ENCODE assay signal across 8 cellular contexts in genomic region chr1:204258213-204259115, GRCh38. TPM values are rescaled to one million over a fixed set of nuclear protein-coding genes. Genes with fewer than 3 reads are reported as not detected.
DNase-seq lines count a peak whose midpoint lies in the region; ATAC-seq and TF ChIP-seq lines count a peak whose summit lies in the region.

No MANE protein-coding gene starts in this region.

- no peaks in the 10 kb centered on the region for H3K4me1 ChIP-seq in DND-41 (ENCODE audit: insufficient read depth, low read length)
- H3K4me1 ChIP-seq in IMR-90 (ENCODE audit: control insufficient read depth, insufficient read depth, low read length) = peaks cover 31% of the 10 kb centered on the region

- H3K79me1 ChIP-seq in IMR-90 (ENCODE audit: low read depth in 1 of 2, low read length in 2 of 2) = no peaks in the 10 kb centered on the region

- no peak overlapping the region for H4K5ac ChIP-seq in IMR-90 (ENCODE audit: low read depth, low read length)

- peak overlapping the region; percentile 46; the same call in 1 of the 2 replicates for H2BK120ac ChIP-seq in IMR-90 (ENCODE audit: low read depth, low read length)

- no peak for TF ChIP-seq POLR2A in IMR-90 (IDR thresholded peaks at IDR 0.05; ENCODE audit: low read depth, low read length)

- CTCF ChIA-PET in IMR-90 (lab: Yijun Ruan, JAX) = interaction anchor here (0.6 to 3.4 kb wide), 13 partner anchors 11 to 140 kb away, joined by 3 to 23 read pairs (median 4); partner anchors contain the start of gene PLEKHA6

- H3K36me3 ChIP-seq in DND-41 (ENCODE audit: insufficient read depth, low read length) (no peaks in the 10 kb centered on the region), IMR-90 (ENCODE audit: control insufficient read depth, insufficient read depth, low read length) (peaks cover 19% of the 10 kb centered on the region)

- peaks cover 10% of the 10 kb centered on the region; the same call in 1 of the 2 replicates for H3K9me1 ChIP-seq in IMR-90 (ENCODE audit: insufficient read depth, low read length)

- H3K9me3 ChIP-seq in DND-41 (ENCODE audit: insufficient read depth, low read length, severe bottlenecking) (no peaks in the 10 kb centered on the region), IMR-90 (ENCODE audit: control insufficient read depth, insufficient read depth, low read length) (no peaks in the 10 kb centered on the region)

- H3K27ac ChIP-seq in DND-41 (ENCODE audit: low read length) (no peak overlapping the region), IMR-90 (ENCODE audit: insufficient read depth, low read length) (no peak overlapping the region), substantia nigra (ENCODE audit: low read depth, low read length, poor library complexity, severe bottlenecking) (peak overlapping the region; percentile 28)

- no peak overlapping the region for H3K18ac ChIP-seq in IMR-90 (ENCODE audit: low read depth, low read length)

- H2BK15ac ChIP-seq in IMR-90 (ENCODE audit: low read depth, low read length) = no peak overlapping the region; the same call in 2 of the 3 replicates

- H2AFZ ChIP-seq in DND-41 (ENCODE audit: low read depth, low read length) (no peak overlapping the region), IMR-90 (replicated peaks; ENCODE audit: low read length, poor library complexity) (peak overlapping the region; percentile 51)

- ATAC-seq in DND-41 (ENCODE audit: insufficient read depth, low read depth) = 0 out of 3 replicates have a peak, but pooled peaks have one; percentile 42
- peak; percentile 62; the same call in 1 of the 2 replicates for ATAC-seq in IMR-90 (ENCODE audit: low read depth)
- ATAC-seq in GM21423 (IDR thresholded peaks at IDR 0.05; ENCODE audit: unreplicated experiment) = no peak
- no peak for ATAC-seq in GM19324 (IDR thresholded peaks at IDR 0.05; ENCODE audit: low FRiP score, unreplicated experiment)

- 61% methylated on average over 4 of the region's 7 CpGs; no CpG with 5 or more reads in 1 of the 2 experiments for WGBS in IMR-90 (ENCODE audit: extremely low coverage in 2 of 2, insufficient read length in 1 of 2), 2 experiments

- no peak overlapping the region for H3K56ac ChIP-seq in IMR-90 (ENCODE audit: extremely low read depth, insufficient read depth, low read length)

- H4K20me1 ChIP-seq in DND-41 (ENCODE audit: insufficient read depth, low read length) = peaks cover 6% of the 10 kb centered on the region; the same call in 1 of the 2 replicates
- no peaks in the 10 kb centered on the region for H4K20me1 ChIP-seq in IMR-90 (ENCODE audit: insufficient read depth, low read length)

- dilution Hi-C loops in IMR-90 (cut with HindIII; ENCODE audit: low sequenced_read_pairs, unreplicated experiment) = no loop called here

- H4K8ac ChIP-seq in IMR-90 (ENCODE audit: low read depth in 2 of 2, low read length in 2 of 2) = peak overlapping the region in 1 of 2 experiments; percentile 19; a peak in 1 of 4 replicates

- H3K14ac ChIP-seq in IMR-90 (replicated peaks; ENCODE audit: low read depth, low read length) = no peak overlapping the region

- no peak overlapping the region for H3K4me3 ChIP-seq in DND-41 (ENCODE audit: low read depth in 1 of 2, low read length in 2 of 2)
- no peak overlapping the region for H3K4me3 ChIP-seq in IMR-90 (ENCODE audit: insufficient read depth, low read depth, low read length)

- TF ChIP-seq CTCF in DND-41 (IDR thresholded peaks at IDR 0.05; ENCODE audit: borderline replicate concordance, extremely low read depth, low read length, poor library complexity, severe bottlenecking) = peak; percentile 63
- peak; percentile 79 for TF ChIP-seq CTCF in IMR-90 (conservative IDR thresholded peaks at IDR 0.05; ENCODE audit: low read depth, low read length)

- no peak overlapping the region for H3K23ac ChIP-seq in IMR-90 (ENCODE audit: low read depth, low read length)

- intact Hi-C loops in IMR-90 (cut with micrococcal nuclease) = loop anchor here (1.0 to 2.0 kb wide), 2 partner anchors 44 to 105 kb away; no protein-coding TSS in a partner anchor

- POLR2A ChIA-PET in IMR-90 (lab: Charles Lee; ENCODE audit: unreplicated experiment) = no interaction called here

- peak overlapping the region; percentile 88 for H2AK5ac ChIP-seq in IMR-90 (ENCODE audit: low read depth, low read length)

- TF ChIP-seq RAD21 in IMR-90 (IDR thresholded peaks at IDR 0.05; ENCODE audit: low read length) = peak; percentile 92

- peak overlapping the region; percentile 46 for H3K4ac ChIP-seq in IMR-90 (ENCODE audit: low read depth, low read length)

- peak overlapping the region; percentile 1 for H2AK9ac ChIP-seq in IMR-90 (replicated peaks; ENCODE audit: low read depth, low read length, poor library complexity)

- no peak overlapping the region for H3K9ac ChIP-seq in DND-41 (ENCODE audit: low read depth, low read length)
- H3K9ac ChIP-seq in IMR-90 (ENCODE audit: low read depth, low read length) = no peak overlapping the region

- DNase-seq in DND-41 = peak; percentile 12
- DNase-seq in IMR-90 = peak; percentile 63
- peak; percentile 74 for DNase-seq in SK-MEL-5 (ENCODE audit: low read depth, low spot score)
- DNase-seq in cerebellar cortex (ENCODE audit: low spot score) = peak; percentile 39
- DNase-seq in left kidney (ENCODE audit: low read depth, low spot score) = peak; percentile 83
- peak in 41 of 49 donors; percentile 18 to 79 (median 62) for DNase-seq in substantia nigra (lab: John Stamatoyannopoulos, UW)

- peak overlapping the region; percentile 67; the same call in 1 of the 2 replicates for H2BK20ac ChIP-seq in IMR-90 (ENCODE audit: low read depth, low read length)

- no peak overlapping the region for H2BK5ac ChIP-seq in IMR-90 (ENCODE audit: low read depth, low read length, poor library complexity, severe bottlenecking)

- H3K27me3 ChIP-seq in DND-41 (ENCODE audit: insufficient read depth, low read length, poor library complexity) = peaks cover 13% of the 10 kb centered on the region
- H3K27me3 ChIP-seq in IMR-90 (ENCODE audit: control insufficient read depth, insufficient read depth, low read length) = no peaks in the 10 kb centered on the region

- in situ Hi-C loops in IMR-90 (cut with MboI; ENCODE audit: low sequenced_read_pairs) = no loop called here
- in situ Hi-C loops in SK-MEL-5 (cut with HindIII; ENCODE audit: low pct_unique_long_range_greater_than_20kb, low sequenced_read_pairs) = no loop called here

- peak overlapping the region; percentile 38; the same call in 1 of the 2 replicates for H4K91ac ChIP-seq in IMR-90 (ENCODE audit: insufficient read depth, low read depth, low read length)

- no peaks in the 10 kb centered on the region for H3K79me2 ChIP-seq in DND-41 (ENCODE audit: insufficient read depth, low read length)

- BruUV-seq in IMR-90 (replicated peaks; lab: Mats Ljungman, UMichigan) = no TSS peak

- H3K4me2 ChIP-seq in DND-41 (ENCODE audit: insufficient read depth, low read length) (no peak overlapping the region), IMR-90 (ENCODE audit: low read depth, low read length) (no peak overlapping the region)

TF ChIP-seq in IMR-90, 13 proteins besides CTCF, POLR2A, EP300 and RAD21:
- no peak for TF ChIP-seq BHLHE40 (IDR thresholded peaks at IDR 0.05; ENCODE audit: low read depth, low read length)
- peak; percentile 93 for TF ChIP-seq SMC3 (IDR thresholded peaks at IDR 0.05; ENCODE audit: low read depth, low read length)

RNA-seq across cellular contexts. Expression of gene GOLT1A, which starts 44.7 kb away (rescaled TPM):
- total RNA-seq in IMR-90 (2012; rRNA removed) = not detected in 2 replicates
- 0.32 TPM in 1 of 2 replicates, not detected in the other for polyA plus RNA-seq in IMR-90 (2012; rRNA removed)
- polyA plus RNA-seq in IMR-90 (2012; cell fraction: cytosol; rRNA removed) = not detected in 2 replicates
- polyA plus RNA-seq in IMR-90 (2012; cell fraction: nucleus; rRNA removed; ENCODE audit: low replicate concordance) = 0.08 TPM in 1 of 2 replicates, not detected in the other
- not detected in 2 replicates for total RNA-seq in SK-MEL-5 (2014; rRNA removed; shearing (Covaris generic))
- not detected in 2 replicates for polyA plus RNA-seq in SK-MEL-5 (2015; cell fraction: cytosol; rRNA removed)
- not detected in 2 replicates for polyA plus RNA-seq in SK-MEL-5 (2015; cell fraction: nucleus; rRNA removed)

Comparison
In these comparisons a context has a peak if more than half of its experiments do, and no peak if none do; other contexts are left out.
1. ATAC-seq: peak in DND-41 (single experiment) and IMR-90 (single experiment); none in GM21423 (single experiment) and GM19324 (single experiment).
2. DNase-seq: peak in every context shown above with its lines; median percentile 83 in left kidney; 74 in SK-MEL-5; 63 in IMR-90; 62 in substantia nigra; 39 in cerebellar cortex; 12 in DND-41.